Comparison of ENCODE assay signal across 8 cellular contexts in genomic region chr5:178204205-178205009, GRCh38. TPM values are rescaled to one million over a fixed set of nuclear protein-coding genes. Genes with fewer than 3 reads are reported as not detected.
A peak's percentile ranks its signal among the peaks of the same experiment; 100 is the strongest.
DNase-seq lines count a peak whose midpoint lies in the region; ATAC-seq, FAIRE-seq and TF ChIP-seq lines count a peak whose summit lies in the region.

Gene HNRNPAB (plus strand): TSS chr5:178204533. CDS start chr5:178204838, 305 bp downstream.

- peak; percentile 99 for DNase-seq in D721Med (ENCODE audit: insufficient read length, low spot score)
- DNase-seq in HuH-7.5 (ENCODE audit: low spot score) = peak; percentile 100
- DNase-seq in OCI-LY7 (ENCODE audit: low spot score) = peak; percentile 97
- peak; percentile 93 for DNase-seq in activated T-cell treated with anti-CD3 and anti-CD28 coated beads for 24 hours (ENCODE audit: low read depth)
- peak; percentile 96 for DNase-seq in epithelial cell of esophagus (ENCODE audit: low read depth)
- DNase-seq in mucosa of descending colon = peak; percentile 95 to 96 (median 96)
- peak; percentile 87 for DNase-seq in stimulated activated CD8-positive, alpha-beta memory T cell treated with anti-CD3 and anti-CD28 coated beads, Interleukin-4, amount 100 ng/mL, for 24 hours (ENCODE audit: low read depth)

- TF ChIP-seq CTCF in D721Med (IDR thresholded peaks at IDR 0.05; ENCODE audit: insufficient read depth, missing control alignments) (no peak), OCI-LY7 (conservative IDR thresholded peaks at IDR 0.05; ENCODE audit: low read length) (no peak), epithelial cell of esophagus (IDR thresholded peaks at IDR 0.05; ENCODE audit: insufficient read depth, low read depth, low read length, missing control alignments) (no peak), mucosa of descending colon (IDR thresholded peaks at IDR 0.05) (no peak)

- H3K9me3 ChIP-seq in OCI-LY7 (ENCODE audit: low read length) = no peaks in the 10 kb centered on the region
- H3K9me3 ChIP-seq in mucosa of descending colon = no peaks in the 10 kb centered on the region

- H3K4me1 ChIP-seq in OCI-LY7 (ENCODE audit: insufficient read depth, low read length, poor library complexity, severe bottlenecking) = peaks cover 20% of the 10 kb centered on the region
- peaks cover 36% of the 10 kb centered on the region for H3K4me1 ChIP-seq in mucosa of descending colon (ENCODE audit: low read depth)

- H3K79me2 ChIP-seq in OCI-LY7 (ENCODE audit: insufficient read depth, low read depth, low read length) = peaks cover 62% of the 10 kb centered on the region

- H3K36me3 ChIP-seq in OCI-LY7 (ENCODE audit: insufficient read depth, low read length) (peaks cover 50% of the 10 kb centered on the region), mucosa of descending colon (ENCODE audit: low read depth) (peaks cover 5% of the 10 kb centered on the region)

- H3K4me3 ChIP-seq in OCI-LY7 (ENCODE audit: low read depth, low read length, poor library complexity, severe bottlenecking) (peak within 1 kb of the TSS; percentile 99), epithelial cell of esophagus (ENCODE audit: low read length) (peak within 1 kb of the TSS; percentile 96), mucosa of descending colon (peak within 1 kb of the TSS; percentile 98)

- H2AFZ ChIP-seq in OCI-LY7 (ENCODE audit: low read length) = peak within 1 kb of the TSS; percentile 69; the same call in 1 of the 2 replicates

- H3K9me2 ChIP-seq in OCI-LY7 (ENCODE audit: insufficient read depth, low read length) = no peaks in the 10 kb centered on the region

- POLR2A ChIA-PET in OCI-LY7 (lab: Charles Lee) = interaction anchor here (0.6 to 1.7 kb wide), 12 partner anchors 9 to 655 kb away, joined by 3 to 9 read pairs (median 3); partner anchors contain the start of gene ZNF354B

- BruUV-seq in OCI-LY7 (replicated peaks; lab: Mats Ljungman, UMichigan) = TSS peak; percentile 53

- peaks cover 42% of the 10 kb centered on the region for H4K20me1 ChIP-seq in OCI-LY7 (ENCODE audit: insufficient read depth, low read length)

- intact Hi-C loops in OCI-LY7 (cut with micrococcal nuclease; ENCODE audit: unreplicated experiment) (loop anchor here (2.0 kb wide), 1 partner anchor 28 kb away; the partner anchor contains the start of gene PHYKPL), mucosa of descending colon (cut with DNase I, micrococcal nuclease) (no loop called here)

- FAIRE-seq in D721Med (lab: Jason Lieb, UNC) = no peak

- ATAC-seq in GM21526 (IDR thresholded peaks at IDR 0.05; ENCODE audit: low FRiP score, unreplicated experiment) (peak; percentile 81), mucosa of descending colon (peak; percentile 77)

- peak within 1 kb of the TSS; percentile 99 for H3K4me2 ChIP-seq in OCI-LY7 (ENCODE audit: low read length)

- CTCF ChIA-PET in OCI-LY7 (lab: Charles Lee; ENCODE audit: unreplicated experiment) = interaction anchor here (0.6 kb wide), 1 partner anchor 74 kb away, joined by 3 read pairs; no protein-coding TSS in a partner anchor

- peak within 1 kb of the TSS; percentile 82 for H3K27ac ChIP-seq in OCI-LY7 (ENCODE audit: low read depth, low read length, poor library complexity, severe bottlenecking)

RNA-seq across cellular contexts. Expression of gene HNRNPAB, which starts in this region (rescaled TPM):
- 146 and 184 TPM in 2 replicates for total RNA-seq in OCI-LY7 (2014; rRNA removed; shearing (Covaris generic))
- total RNA-seq in OCI-LY7 (2022) (326 and 350 TPM in 2 replicates), mucosa of descending colon (100 to 1,000 TPM; 209 to 327 (median 244) TPM)

Comparison
In these comparisons a context has a peak if more than half of its experiments do, and no peak if none do; other contexts are left out.
1. Peak in every context shown above with its lines: DNase-seq, ATAC-seq, H3K4me3 ChIP-seq and H3K27ac ChIP-seq.